Comparison of ENCODE assay signal across 8 cellular contexts in genomic region chr9:128191406-128192046, GRCh38. TPM values are rescaled to one million over a fixed set of nuclear protein-coding genes. Genes with fewer than 3 reads are reported as not detected.
DNase-seq lines count a peak whose midpoint lies in the region; ATAC-seq and TF ChIP-seq lines count a peak whose summit lies in the region.

Gene CIZ1, minus strand, starts transcription at chr9:128191572. Its CDS starts 715 bp downstream, at chr9:128190857.

- peak within 1 kb of the TSS; percentile 86 to 89 for H3K27ac ChIP-seq in right atrium auricular region

- peaks cover 22% of the 10 kb centered on the region for H3K36me3 Mint-ChIP-seq in T-helper 1 cell treated with Interleukin-12 subunit alpha and Interleukin-12 subunit beta and Interleukin-4 antibody, amounts not matched to agents 30 μg/mL and 1 μg/mL, for 36 hours (ENCODE audit: low read depth)

- H3K27ac Mint-ChIP-seq in T-helper 1 cell treated with Interleukin-12 subunit alpha and Interleukin-12 subunit beta and Interleukin-4 antibody, amounts not matched to agents 30 μg/mL and 1 μg/mL, for 36 hours, result peak within 1 kb of the TSS; percentile 92

- H3K4me1 Mint-ChIP-seq in T-helper 1 cell treated with Interleukin-12 subunit alpha and Interleukin-12 subunit beta and Interleukin-4 antibody, amounts not matched to agents 30 μg/mL and 1 μg/mL, for 36 hours (ENCODE audit: low read depth), result peaks cover 23% of the 10 kb centered on the region

- no peaks in the 10 kb centered on the region for H3K27me3 Mint-ChIP-seq in T-helper 1 cell treated with Interleukin-12 subunit alpha and Interleukin-12 subunit beta and Interleukin-4 antibody, amounts not matched to agents 30 μg/mL and 1 μg/mL, for 36 hours (ENCODE audit: low read depth)

- H3K27me3 ChIP-seq in right atrium auricular region, result no peaks in the 10 kb centered on the region

- ATAC-seq in GM21737 (IDR thresholded peaks at IDR 0.05; ENCODE audit: unreplicated experiment) (peak; percentile 75), GM18873 (IDR thresholded peaks at IDR 0.05; ENCODE audit: low FRiP score, unreplicated experiment) (no peak)

- no peaks in the 10 kb centered on the region for H3K9me3 Mint-ChIP-seq in T-helper 1 cell treated with Interleukin-12 subunit alpha and Interleukin-12 subunit beta and Interleukin-4 antibody, amounts not matched to agents 30 μg/mL and 1 μg/mL, for 36 hours

- no peaks in the 10 kb centered on the region for H3K9me3 ChIP-seq in right atrium auricular region

- H3K36me3 ChIP-seq in right atrium auricular region, result peaks cover 12% of the 10 kb centered on the region

- peak; percentile 92 to 95 for TF ChIP-seq CTCF in right atrium auricular region (IDR thresholded peaks at IDR 0.05)

- peak within 1 kb of the TSS; percentile 99 for H3K4me3 Mint-ChIP-seq in T-helper 1 cell treated with Interleukin-12 subunit alpha and Interleukin-12 subunit beta and Interleukin-4 antibody, amounts not matched to agents 30 μg/mL and 1 μg/mL, for 36 hours

- peaks cover 0 to 25% of the 10 kb centered on the region in 2 donors for H3K4me1 ChIP-seq in right atrium auricular region

- DNase-seq in ELF-1 (ENCODE audit: low read depth, low spot score) (peak; percentile 75), LoVo (ENCODE audit: low spot score) (peak; percentile 78), amygdala (lab: John Stamatoyannopoulos, UW) (peak in 47 of 56 donors; percentile 8 to 81 (median 60)), right atrium auricular region (ENCODE audit: low spot score) (peak; percentile 80), renal cortical epithelial cell (ENCODE audit: low read depth) (peak; percentile 35)

- peak within 1 kb of the TSS; percentile 82 to 92 for H3K4me3 ChIP-seq in right atrium auricular region

RNA-seq across cellular contexts. Expression of gene CIZ1, which starts in this region (rescaled TPM):
- total RNA-seq in right atrium auricular region (10 to 100 TPM; 41.6 to 45.9 TPM), renal cortical epithelial cell (10.9 and 38.1 TPM in 2 replicates)
